22 cellular contexts compared by ENCODE assay signal in the genomic region with DNA sequence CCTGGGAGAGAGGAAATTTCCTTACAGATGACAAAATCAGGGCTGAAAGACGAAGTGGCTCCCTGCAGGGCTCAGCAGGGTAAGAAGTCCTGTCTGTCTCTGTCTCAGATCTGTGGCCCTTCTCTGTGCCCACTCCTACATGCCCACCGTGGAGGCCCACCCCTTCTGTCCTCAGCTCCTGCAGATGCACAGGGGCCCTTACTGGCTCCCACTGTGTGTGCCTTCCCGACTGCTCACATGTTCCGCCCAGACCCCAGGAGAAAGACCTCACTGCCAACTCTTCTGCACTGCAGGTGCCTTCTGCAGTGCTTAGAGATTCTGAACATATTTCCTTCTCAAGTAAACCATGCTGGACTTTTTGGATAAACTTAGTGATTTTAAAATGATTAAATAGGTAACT. TPM values are rescaled to one million over a fixed set of nuclear protein-coding genes. Genes with fewer than 3 reads are reported as not detected.
DNase-seq lines count a peak whose midpoint lies in the region; ATAC-seq and TF ChIP-seq lines count a peak whose summit lies in the region.
"Had no signal": no experiment of that assay in that cellular context is flagged by ENCODE, and none has a peak within 500 bp of the region (broad histone marks: within the 10 kb centered on the region; RNA-seq: fewer than 3 reads in every experiment).

No MANE protein-coding gene starts in this region.

- no peak overlapping the region for H3K4me3 ChIP-seq in tibial artery
- H3K4me3 ChIP-seq: PC-9, SJSA1 had no signal

- H3K27me3 ChIP-seq in tibial artery = no peaks in the 10 kb centered on the region
- H3K27me3 ChIP-seq: SJSA1 had no signal

- intact Hi-C loops in activated CD4-positive, alpha-beta T cell treated with anti-CD3 and anti-CD28 coated beads, Interleukin-2, amount 10 ng/mL, durations not matched to agents 24 days and 14 days (cut with micrococcal nuclease) = no loop called here
- intact Hi-C loops in activated CD4-positive, alpha-beta T cell treated with anti-CD3 and anti-CD28 coated beads for 36 hours (cut with DNase I, micrococcal nuclease) = no loop called here
- intact Hi-C loops in tibial artery (cut with DNase I; ENCODE audit: low total_unique reads) = no loop called here

- peaks cover 62% of the 10 kb centered on the region for H3K27me3 Mint-ChIP-seq in activated CD4-positive, alpha-beta T cell treated with anti-CD3 and anti-CD28 coated beads, Interleukin-2, amount 10 ng/mL, durations not matched to agents 24 days and 14 days
- H3K27me3 Mint-ChIP-seq in activated CD4-positive, alpha-beta T cell treated with anti-CD3 and anti-CD28 coated beads for 36 hours = peaks cover 57% of the 10 kb centered on the region
- H3K27me3 Mint-ChIP-seq in glutamatergic neuron (ENCODE audit: unreplicated experiment) (peaks cover 16% of the 10 kb centered on the region), nephron (ENCODE audit: low read depth) (peaks cover 83% of the 10 kb centered on the region), type B pancreatic cell (peaks cover 87% of the 10 kb centered on the region)

- CTCF ChIA-PET in activated CD4-positive, alpha-beta T cell treated with anti-CD3 and anti-CD28 coated beads for 36 hours (lab: Charles Lee) = no interaction called here

- H3K4me1 Mint-ChIP-seq in activated CD4-positive, alpha-beta T cell treated with anti-CD3 and anti-CD28 coated beads, Interleukin-2, amount 10 ng/mL, durations not matched to agents 24 days and 14 days = peaks cover 9% of the 10 kb centered on the region
- peaks cover 15% of the 10 kb centered on the region for H3K4me1 Mint-ChIP-seq in activated CD4-positive, alpha-beta T cell treated with anti-CD3 and anti-CD28 coated beads for 36 hours
- H3K4me1 Mint-ChIP-seq in glutamatergic neuron (ENCODE audit: low read depth, unreplicated experiment) (peaks cover 6% of the 10 kb centered on the region), nephron (peaks cover 9% of the 10 kb centered on the region), type B pancreatic cell (ENCODE audit: unreplicated experiment) (peaks cover 9% of the 10 kb centered on the region)

- DNase-seq in activated CD4-positive, alpha-beta T cell treated with anti-CD3 and anti-CD28 coated beads, Interleukin-2, amount 10 ng/mL, durations not matched to agents 24 days and 14 days = no peak
- DNase-seq in activated CD4-positive, alpha-beta T cell treated with anti-CD3 and anti-CD28 coated beads for 36 hours = no peak
- DNase-seq in glutamatergic neuron = no peak
- no peak for DNase-seq in type B pancreatic cell (ENCODE audit: extremely low spot score, unreplicated experiment)
- no peak for DNase-seq in NCI-H524 treated with DMSO at 0.1 percent for 48 hours (lab: John Stamatoyannopoulos, UW)
- DNase-seq in tibial artery = no peak
- DNase-seq in NCI-H1417 treated with DMSO at 0.1 percent for 48 hours (lab: John Stamatoyannopoulos, UW) = no peak
- DNase-seq: ACHN, KBM-7, MV-4-11, NCI-H1105, NCI-H146, NCI-H1930, NCI-H2107, NCI-H446, NCI-H526, NCI-H82, PC-9, Right ventricle myocardium superior had no signal

- ATAC-seq in activated CD4-positive, alpha-beta T cell treated with anti-CD3 and anti-CD28 coated beads for 36 hours = no peak

- H3K4me3 Mint-ChIP-seq in activated CD4-positive, alpha-beta T cell treated with anti-CD3 and anti-CD28 coated beads, Interleukin-2, amount 10 ng/mL, durations not matched to agents 24 days and 14 days = peak overlapping the region; percentile 5
- no peak overlapping the region for H3K4me3 Mint-ChIP-seq in activated CD4-positive, alpha-beta T cell treated with anti-CD3 and anti-CD28 coated beads for 36 hours
- peak overlapping the region; percentile 47 for H3K4me3 Mint-ChIP-seq in glutamatergic neuron (ENCODE audit: unreplicated experiment)
- H3K4me3 Mint-ChIP-seq in nephron = peak overlapping the region; percentile 82 to 89 (median 85)
- H3K4me3 Mint-ChIP-seq in type B pancreatic cell = peak overlapping the region; percentile 2

- no peak overlapping the region for H3K27ac Mint-ChIP-seq in activated CD4-positive, alpha-beta T cell treated with anti-CD3 and anti-CD28 coated beads, Interleukin-2, amount 10 ng/mL, durations not matched to agents 24 days and 14 days
- no peak overlapping the region for H3K27ac Mint-ChIP-seq in activated CD4-positive, alpha-beta T cell treated with anti-CD3 and anti-CD28 coated beads for 36 hours
- H3K27ac Mint-ChIP-seq in glutamatergic neuron (ENCODE audit: unreplicated experiment) (no peak overlapping the region), nephron (no peak overlapping the region), type B pancreatic cell (no peak overlapping the region)

- POLR2A ChIA-PET in activated CD4-positive, alpha-beta T cell treated with anti-CD3 and anti-CD28 coated beads for 36 hours (lab: Charles Lee) = no interaction called here

- no peaks in the 10 kb centered on the region for H3K36me3 ChIP-seq in tibial artery
- H3K36me3 ChIP-seq: SJSA1 had no signal

- peaks cover 0 to 18% (median 10%) of the 10 kb centered on the region in 4 donors for H3K4me1 ChIP-seq in tibial artery

- no peaks in the 10 kb centered on the region for H3K36me3 Mint-ChIP-seq in activated CD4-positive, alpha-beta T cell treated with anti-CD3 and anti-CD28 coated beads, Interleukin-2, amount 10 ng/mL, durations not matched to agents 24 days and 14 days (ENCODE audit: low read depth)
- H3K36me3 Mint-ChIP-seq in activated CD4-positive, alpha-beta T cell treated with anti-CD3 and anti-CD28 coated beads for 36 hours (ENCODE audit: low read depth) = no peaks in the 10 kb centered on the region
- H3K36me3 Mint-ChIP-seq in glutamatergic neuron (ENCODE audit: unreplicated experiment) (no peaks in the 10 kb centered on the region), nephron (ENCODE audit: low read depth) (no peaks in the 10 kb centered on the region), type B pancreatic cell (no peaks in the 10 kb centered on the region)

- H3K9me3 Mint-ChIP-seq in activated CD4-positive, alpha-beta T cell treated with anti-CD3 and anti-CD28 coated beads, Interleukin-2, amount 10 ng/mL, durations not matched to agents 24 days and 14 days = no peaks in the 10 kb centered on the region
- no peaks in the 10 kb centered on the region for H3K9me3 Mint-ChIP-seq in activated CD4-positive, alpha-beta T cell treated with anti-CD3 and anti-CD28 coated beads for 36 hours (ENCODE audit: low read depth)
- H3K9me3 Mint-ChIP-seq in glutamatergic neuron (ENCODE audit: unreplicated experiment) (peaks cover 6% of the 10 kb centered on the region), nephron (no peaks in the 10 kb centered on the region), type B pancreatic cell (no peaks in the 10 kb centered on the region)

- no peak for TF ChIP-seq CTCF in glutamatergic neuron (IDR thresholded peaks at IDR 0.05; ENCODE audit: partially characterized antibody, unreplicated experiment)
- no peak for TF ChIP-seq CTCF in nephron (IDR thresholded peaks at IDR 0.05; ENCODE audit: unreplicated experiment in 3 of 3)
- TF ChIP-seq CTCF in type B pancreatic cell (conservative IDR thresholded peaks at IDR 0.05) = no peak
- no peak for TF ChIP-seq CTCF in tibial artery (IDR thresholded peaks at IDR 0.05)

- H3K27ac ChIP-seq in tibial artery = no peak overlapping the region
- H3K27ac ChIP-seq: 22Rv1, PC-9, SJSA1 had no signal

- no peaks in the 10 kb centered on the region for H3K9me3 ChIP-seq in tibial artery

RNA-seq across cellular contexts. Expression of gene KCNS3, which starts 1.9 kb away (rescaled TPM):
- not detected in 2 replicates for total RNA-seq in activated CD4-positive, alpha-beta T cell treated with anti-CD3 and anti-CD28 coated beads, Interleukin-2, amount 10 ng/mL, durations not matched to agents 24 days and 14 days
- total RNA-seq in activated CD4-positive, alpha-beta T cell treated with anti-CD3 and anti-CD28 coated beads for 36 hours = under 1 TPM; 0.07 to 0.11 TPM
- total RNA-seq in glutamatergic neuron (ENCODE audit: unreplicated experiment) (5.5 TPM), type B pancreatic cell (ENCODE audit: low replicate concordance) (5.3 and 10.3 TPM in 2 replicates)
